15 cellular contexts compared by ENCODE assay signal in the genomic region with DNA sequence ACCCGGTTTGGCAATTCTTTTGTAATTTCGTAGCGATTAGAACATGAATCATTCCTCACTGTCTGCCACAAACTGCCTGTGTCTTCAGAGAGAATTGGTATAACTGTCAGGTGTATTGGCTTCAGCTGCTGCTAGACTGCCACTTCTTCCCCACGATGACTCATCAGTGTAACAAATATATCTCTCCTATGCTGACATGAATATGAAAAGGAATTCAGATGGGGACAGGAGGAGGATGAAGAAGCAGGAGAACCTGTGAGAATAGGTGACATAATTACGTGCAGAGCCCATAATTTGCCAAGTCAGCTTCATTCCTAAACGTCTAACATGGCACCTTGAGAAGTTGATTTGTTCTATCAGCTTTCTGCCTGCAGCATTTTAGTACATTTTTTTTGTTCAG.
A peak's percentile ranks its signal among the peaks of the same experiment; 100 is the strongest.
DNase-seq lines count a peak whose midpoint lies in the region; ATAC-seq, FAIRE-seq and TF ChIP-seq lines count a peak whose summit lies in the region.
"Had no signal": no experiment of that assay in that cellular context is flagged by ENCODE, and none has a peak within 500 bp of the region (broad histone marks: within the 10 kb centered on the region; RNA-seq: fewer than 3 reads in every experiment).

No MANE protein-coding gene starts in this region.

- H2AFZ ChIP-seq in HepG2 (ENCODE audit: low read length) = no peak overlapping the region

- no peak for TF ChIP-seq POLR2A in HepG2 (IDR thresholded peaks at IDR 0.05; ENCODE audit: insufficient read depth in 1 of 2, low read depth in 2 of 2, low read length in 2 of 2)
- TF ChIP-seq POLR2A in right lobe of liver (IDR thresholded peaks at IDR 0.05) = no peak

- H3K9me3 ChIP-seq in HepG2 (ENCODE audit: low read length) (no peaks in the 10 kb centered on the region), right lobe of liver (no peaks in the 10 kb centered on the region)
- H3K9me3 ChIP-seq: ovary, thoracic aorta had no signal

- no peak overlapping the region for H3K27ac ChIP-seq in HepG2 (ENCODE audit: extremely low read length, insufficient read depth, low read length)
- H3K27ac ChIP-seq in right lobe of liver = no peak overlapping the region
- H3K27ac ChIP-seq: ovary, thoracic aorta had no signal

- TF ChIP-seq EP300 in HepG2 (IDR thresholded peaks at IDR 0.05; ENCODE audit: low read depth in 2 of 2, low read length in 2 of 2) = no peak
- no peak for TF ChIP-seq EP300 in HepG2 (CRISPR knock-in tag; IDR thresholded peaks at IDR 0.05; ENCODE audit: borderline replicate concordance)

- no peaks in the 10 kb centered on the region for H3K79me2 ChIP-seq in HepG2 (ENCODE audit: insufficient read depth, low read length)

- POLR2A ChIA-PET in HepG2 (lab: Yijun Ruan, JAX) = no interaction called here

- 71% methylated on average over 6 of the region's 6 CpGs for WGBS in HepG2 (ENCODE audit: low lambda C conversion rate)
- 73% methylated on average over 6 of the region's 6 CpGs for WGBS in right lobe of liver (ENCODE audit: insufficient coverage, low coverage, low lambda C conversion rate, missing lambda C conversion rate)

- no peak overlapping the region for H3K4me2 ChIP-seq in HepG2 (ENCODE audit: low read depth, low read length)

- peaks cover 16 to 17% of the 10 kb centered on the region in 2 donors for H3K4me1 Mint-ChIP-seq in immature natural killer cell

- in situ Hi-C loops in HepG2 (cut with HindIII; ENCODE audit: extremely low pct_ligation_motif_present, low pct_unique_long_range_greater_than_20kb) = no loop called here

- no TSS peak for BruUV-seq in HepG2 (replicated peaks; lab: Mats Ljungman, UMichigan)

- ATAC-seq in HepG2 (no peak), right lobe of liver (no peak), HG03521 (IDR thresholded peaks at IDR 0.05; ENCODE audit: unreplicated experiment) (no peak)

- CTCF ChIA-PET in HepG2 (lab: Yijun Ruan, JAX; ENCODE audit: low intra/inter-chr PET ratio, low total read pairs) = no interaction called here

- no peak for TF ChIP-seq RAD21 in HepG2 (CRISPR knock-in tag; IDR thresholded peaks at IDR 0.05)

- peak overlapping the region in 1 of 6 donors; percentile 54 for H3K27ac Mint-ChIP-seq in immature natural killer cell
- H3K27ac Mint-ChIP-seq: activated T-helper 2 cell treated with anti-CD3 and anti-CD28 coated beads, Interferon-gamma antibody, Interleukin-2, Interleukin-4, amounts not matched to agents 10 μg/mL and 5 μg/mL and 100 μg/mL, durations not matched to agents 14 hours and 24 hours and 36 hours had no signal

- H3K4me3 Mint-ChIP-seq in immature natural killer cell = peak overlapping the region in 3 of 5 donors; percentile 11 to 54 (median 13)

- peaks cover 0 to 3% (median 0%) of the 10 kb centered on the region in 3 donors for H3K36me3 Mint-ChIP-seq in immature natural killer cell

- DNase-seq in HepG2 (ENCODE audit: low spot score) (no peak), right lobe of liver (no peak), SW480 (ENCODE audit: low spot score) (peak; percentile 32), immature natural killer cell (no peak), urothelium cell line (ENCODE audit: low spot score) (peak; percentile 33), GM03348 (ENCODE audit: low spot score) (no peak), NCI-H128 (lab: John Stamatoyannopoulos, UW; ENCODE audit: unreplicated experiment) (no peak)
- DNase-seq: activated CD4-positive, alpha-beta T cell treated with anti-CD3 and anti-CD28 coated beads, Interleukin-2, amount 50 U/mL, for 48 hours; aorta; NCI-H526 treated with DMSO at 0.1 percent for 48 hours; ovary; SIG-M5 had no signal

- H3K4me3 ChIP-seq in HepG2 (replicated peaks in 1 of 3; ENCODE audit: insufficient read depth in 1 of 3, low read depth in 2 of 3, low read length in 3 of 3) (no peak overlapping the region), right lobe of liver (no peak overlapping the region)
- H3K4me3 ChIP-seq: ovary, thoracic aorta had no signal

- H3K36me3 ChIP-seq in HepG2 (replicated peaks in 1 of 2; ENCODE audit: control insufficient read depth in 1 of 2, insufficient read depth in 2 of 2, low read length in 2 of 2) (peaks cover 2 to 6% of the 10 kb centered on the region in 2 experiments; a peak in 3 of 5 replicates), right lobe of liver (peaks cover 0 to 10% (median 2%) of the 10 kb centered on the region in 4 donors)
- H3K36me3 ChIP-seq: ovary had no signal

- H3K4me1 ChIP-seq in HepG2 (ENCODE audit: insufficient read depth, low read length) = no peaks in the 10 kb centered on the region
- no peaks in the 10 kb centered on the region for H3K4me1 ChIP-seq in right lobe of liver

- peaks cover 2 to 6% (median 2%) of the 10 kb centered on the region in 3 donors for H3K27me3 Mint-ChIP-seq in immature natural killer cell (ENCODE audit: low read depth in 3 of 3)

- H4K20me1 ChIP-seq in HepG2 (ENCODE audit: insufficient read depth, low read length) = no peaks in the 10 kb centered on the region

- H3K27me3 ChIP-seq in HepG2 (ENCODE audit: control insufficient read depth in 1 of 2, insufficient read depth in 2 of 2, low read length in 2 of 2) (no peaks in the 10 kb centered on the region), right lobe of liver (no peaks in the 10 kb centered on the region)
- H3K27me3 ChIP-seq: ovary had no signal

- H3K9ac ChIP-seq in HepG2 (ENCODE audit: insufficient read depth, low read depth, low read length) = no peak overlapping the region

- intact Hi-C loops in HepG2 (cut with micrococcal nuclease; ENCODE audit: unreplicated experiment) (no loop called here), right lobe of liver (cut with DNase I) (no loop called here)

- H3K9me3 Mint-ChIP-seq in immature natural killer cell = no peaks in the 10 kb centered on the region
- H3K9me3 Mint-ChIP-seq: activated T-helper 2 cell treated with anti-CD3 and anti-CD28 coated beads, Interferon-gamma antibody, Interleukin-2, Interleukin-4, amounts not matched to agents 10 μg/mL and 5 μg/mL and 100 μg/mL, durations not matched to agents 14 hours and 24 hours and 36 hours had no signal

- no peak for FAIRE-seq in HepG2 (lab: Jason Lieb, UNC)
- FAIRE-seq in urothelium cell line (lab: Jason Lieb, UNC) = no peak

- TF ChIP-seq CTCF in HepG2 (CRISPR knock-in tag; IDR thresholded peaks at IDR 0.05) (no peak), right lobe of liver (IDR thresholded peaks at IDR 0.05) (no peak)

TF ChIP-seq in HepG2, 621 proteins besides CTCF, POLR2A, EP300 and RAD21:
- TF ChIP-seq FOSL2 (CRISPR knock-in tag; IDR thresholded peaks at IDR 0.05) (0 out of 2 replicates have a peak, but pooled peaks have one; percentile 8), CREB1 (IDR thresholded peaks at IDR 0.05) (0 out of 2 replicates have a peak, but pooled peaks have one; percentile 9), CREB1 (CRISPR knock-in tag; IDR thresholded peaks at IDR 0.05) (no peak), TBX2 (CRISPR knock-in tag; IDR thresholded peaks at IDR 0.05; ENCODE audit: borderline replicate concordance) (no peak), MAFK (conservative IDR thresholded peaks at IDR 0.05 in 1 of 2, IDR thresholded peaks at IDR 0.05 in 1 of 2; ENCODE audit: low read length in 2 of 2) (peak; percentile 67 to 80), MAFF (IDR thresholded peaks at IDR 0.05; ENCODE audit: low read depth, low read length) (peak; percentile 64)

Comparison
In these comparisons a context has a peak if more than half of its experiments do, and no peak if none do; other contexts are left out.
1. DNase-seq: peak in SW480 (single experiment) and urothelium cell line (single experiment); none in HepG2 (single experiment), right lobe of liver (0 of 3), immature natural killer cell (0 of 3), GM03348 (single experiment) and NCI-H128 (single experiment).